Comparison of ENCODE assay signal across 9 cellular contexts in genomic region chr3:184636774-184637316, GRCh38.
DNase-seq lines count a peak whose midpoint lies in the region; ATAC-seq, FAIRE-seq and TF ChIP-seq lines count a peak whose summit lies in the region.
"Had no signal": no experiment of that assay in that cellular context is flagged by ENCODE, and none has a peak within 500 bp of the region (broad histone marks: within the 10 kb centered on the region; RNA-seq: fewer than 3 reads in every experiment).

No MANE protein-coding gene starts in this region.

- DNase-seq in H54 (ENCODE audit: insufficient read length, low spot score): peak; percentile 32
- peak; percentile 56 for DNase-seq in SW480 (ENCODE audit: low spot score)
- no peak for DNase-seq in chondrocyte (ENCODE audit: low spot score)
- peak; percentile 63 for DNase-seq in stimulated activated CD4-positive, alpha-beta T cell treated with anti-CD3 and anti-CD28 coated beads, Interleukin-15, amount 100 ng/mL, for 24 hours
- DNase-seq in frontal cortex (ENCODE audit: low spot score in 2 of 2): no peak
- DNase-seq in posterior vena cava (ENCODE audit: low spot score): no peak
- DNase-seq in DMS 273 treated with DMSO at 0.1 percent for 48 hours (lab: John Stamatoyannopoulos, UW): no peak
- DNase-seq: left cardiac atrium had no signal

- TF ChIP-seq CTCF in chondrocyte (IDR thresholded peaks at IDR 0.05): no peak

- peak overlapping the region; percentile 74 for H3K27ac Mint-ChIP-seq in chondrocyte (ENCODE audit: unreplicated experiment)

- intact Hi-C loops in posterior vena cava (cut with DNase I): no loop called here

- no peaks in the 10 kb centered on the region for H3K36me3 Mint-ChIP-seq in chondrocyte (ENCODE audit: low read depth)

- no peak for FAIRE-seq in H54 (lab: Jason Lieb, UNC)
- FAIRE-seq in frontal cortex (lab: Jason Lieb, UNC): no peak

- TF ChIP-seq POLR2A in H54 (IDR thresholded peaks at IDR 0.05; ENCODE audit: low read depth, low read length): no peak

- H3K4me1 Mint-ChIP-seq in chondrocyte (ENCODE audit: low read depth): peaks cover 2% of the 10 kb centered on the region

- H3K27me3 Mint-ChIP-seq in chondrocyte (ENCODE audit: low read depth): peaks cover 6% of the 10 kb centered on the region

- no peak for ATAC-seq in HG02763 (IDR thresholded peaks at IDR 0.05; ENCODE audit: unreplicated experiment)

- H3K4me3 Mint-ChIP-seq in chondrocyte (ENCODE audit: unreplicated experiment): no peak overlapping the region

- no peaks in the 10 kb centered on the region for H3K9me3 Mint-ChIP-seq in chondrocyte (ENCODE audit: low read depth)

Comparison
In these comparisons a context has a peak if more than half of its experiments do, and no peak if none do; other contexts are left out.
1. DNase-seq: peak in H54 (single experiment), SW480 (single experiment) and stimulated activated CD4-positive, alpha-beta T cell treated with anti-CD3 and anti-CD28 coated beads, Interleukin-15, amount 100 ng/mL, for 24 hours (single experiment); none in chondrocyte (single experiment), frontal cortex (0 of 2), posterior vena cava (single experiment) and DMS 273 treated with DMSO at 0.1 percent for 48 hours (single experiment).